1 cellular context compared by ENCODE assay signal in genomic region chr10:33334839-33335549, GRCh38.
A peak's percentile ranks its signal among the peaks of the same experiment; 100 is the strongest.
TF ChIP-seq lines count a peak whose summit lies in the region.

No MANE protein-coding gene starts in this region.

TF ChIP-seq in HepG2, 621 proteins besides CTCF, POLR2A, EP300 and RAD21 (continued from another document and continues in another):
- TF ChIP-seq NR2F2 (IDR thresholded peaks at IDR 0.05; ENCODE audit: borderline replicate concordance, low read depth) (no peak), PRMT3 (CRISPR knock-in tag; IDR thresholded peaks at IDR 0.05; ENCODE audit: borderline replicate concordance, low read depth) (no peak; the same call in 1 of the 2 replicates), FOXP4 (CRISPR knock-in tag; IDR thresholded peaks at IDR 0.05) (no peak; the same call in 1 of the 2 replicates), ZNF282 (IDR thresholded peaks at IDR 0.05; ENCODE audit: partially characterized antibody) (no peak), FOSL1 (CRISPR knock-in tag; IDR thresholded peaks at IDR 0.05; ENCODE audit: borderline replicate concordance) (no peak), TCF7L2 (IDR thresholded peaks at IDR 0.05; ENCODE audit: low read depth, low read length) (no peak), IKZF1 (IDR thresholded peaks at IDR 0.05) (no peak), KMT2A (CRISPR knock-in tag; IDR thresholded peaks at IDR 0.05) (peak; percentile 33; the same call in 1 of the 2 replicates), FOXM1 (CRISPR knock-in tag; IDR thresholded peaks at IDR 0.05) (no peak), TBP (CRISPR knock-in tag; IDR thresholded peaks at IDR 0.05) (no peak), ZNF230 (CRISPR knock-in tag; IDR thresholded peaks at IDR 0.05) (no peak), ZNF761 (CRISPR knock-in tag; conservative IDR thresholded peaks at IDR 0.05) (no peak), HIC2 (CRISPR knock-in tag; IDR thresholded peaks at IDR 0.05; ENCODE audit: low read depth) (peak; percentile 70), SP5 (CRISPR knock-in tag; IDR thresholded peaks at IDR 0.05; ENCODE audit: borderline replicate concordance, low read depth) (no peak), MED1 (CRISPR knock-in tag; IDR thresholded peaks at IDR 0.05) (peak; percentile 44; the same call in 1 of the 2 replicates), SMAD9 (CRISPR knock-in tag; IDR thresholded peaks at IDR 0.05) (no peak), STAT6 (CRISPR knock-in tag; IDR thresholded peaks at IDR 0.05; ENCODE audit: borderline replicate concordance) (no peak), GZF1 (CRISPR knock-in tag; IDR thresholded peaks at IDR 0.05) (0 out of 2 replicates have a peak, but pooled peaks have one; percentile 69), SUZ12 (IDR thresholded peaks at IDR 0.05; ENCODE audit: low read depth, low read length) (no peak), MAFK (conservative IDR thresholded peaks at IDR 0.05 in 1 of 2, IDR thresholded peaks at IDR 0.05 in 1 of 2; ENCODE audit: low read length in 2 of 2) (no peak), ZNF318 (CRISPR knock-in tag; IDR thresholded peaks at IDR 0.05) (no peak), JUNB (CRISPR knock-in tag; IDR thresholded peaks at IDR 0.05; ENCODE audit: borderline replicate concordance) (no peak), HNRNPL (IDR thresholded peaks at IDR 0.05; ENCODE audit: low read depth, low read length) (0 out of 2 replicates have a peak, but pooled peaks have one; percentile 43), PLRG1 (conservative IDR thresholded peaks at IDR 0.05) (no peak), ZFP1 (CRISPR knock-in tag; IDR thresholded peaks at IDR 0.05) (no peak), ZIK1 (CRISPR knock-in tag; IDR thresholded peaks at IDR 0.05; ENCODE audit: borderline replicate concordance, low read depth) (no peak), ZNF431 (CRISPR knock-in tag; IDR thresholded peaks at IDR 0.05; ENCODE audit: borderline replicate concordance, low read depth) (no peak), ZNF484 (CRISPR knock-in tag; IDR thresholded peaks at IDR 0.05; ENCODE audit: borderline replicate concordance, low read depth) (no peak), ONECUT2 (CRISPR knock-in tag; IDR thresholded peaks at IDR 0.05) (no peak), IKZF4 (CRISPR knock-in tag; IDR thresholded peaks at IDR 0.05; ENCODE audit: borderline replicate concordance, low read depth, not compliant biosample characterization) (no peak), ZNF503 (CRISPR knock-in tag; IDR thresholded peaks at IDR 0.05) (no peak), ZC3H4 (CRISPR knock-in tag; IDR thresholded peaks at IDR 0.05; ENCODE audit: borderline replicate concordance) (no peak), ZNF136 (CRISPR knock-in tag; IDR thresholded peaks at IDR 0.05; ENCODE audit: low read depth) (no peak), ZNF652 (CRISPR knock-in tag; IDR thresholded peaks at IDR 0.05; ENCODE audit: borderline replicate concordance, low read depth) (no peak), ZBTB3 (CRISPR knock-in tag; IDR thresholded peaks at IDR 0.05; ENCODE audit: borderline replicate concordance, low read depth) (no peak), RCOR2 (CRISPR knock-in tag; IDR thresholded peaks at IDR 0.05) (no peak), ZNF547 (CRISPR knock-in tag; IDR thresholded peaks at IDR 0.05) (no peak), MTF2 (CRISPR knock-in tag; IDR thresholded peaks at IDR 0.05; ENCODE audit: borderline replicate concordance) (no peak), KLF13 (CRISPR knock-in tag; IDR thresholded peaks at IDR 0.05) (no peak), TCF12 (IDR thresholded peaks at IDR 0.05) (no peak), TCF12 (CRISPR knock-in tag; IDR thresholded peaks at IDR 0.05) (no peak), MXI1 (IDR thresholded peaks at IDR 0.05; ENCODE audit: borderline replicate concordance, low read depth, low read length) (no peak), ZNF782 (CRISPR knock-in tag; IDR thresholded peaks at IDR 0.05; ENCODE audit: borderline replicate concordance) (peak; percentile 47; the same call in 1 of the 2 replicates), FOXK2 (IDR thresholded peaks at IDR 0.05) (no peak)
- TF ChIP-seq, protein P1, sequence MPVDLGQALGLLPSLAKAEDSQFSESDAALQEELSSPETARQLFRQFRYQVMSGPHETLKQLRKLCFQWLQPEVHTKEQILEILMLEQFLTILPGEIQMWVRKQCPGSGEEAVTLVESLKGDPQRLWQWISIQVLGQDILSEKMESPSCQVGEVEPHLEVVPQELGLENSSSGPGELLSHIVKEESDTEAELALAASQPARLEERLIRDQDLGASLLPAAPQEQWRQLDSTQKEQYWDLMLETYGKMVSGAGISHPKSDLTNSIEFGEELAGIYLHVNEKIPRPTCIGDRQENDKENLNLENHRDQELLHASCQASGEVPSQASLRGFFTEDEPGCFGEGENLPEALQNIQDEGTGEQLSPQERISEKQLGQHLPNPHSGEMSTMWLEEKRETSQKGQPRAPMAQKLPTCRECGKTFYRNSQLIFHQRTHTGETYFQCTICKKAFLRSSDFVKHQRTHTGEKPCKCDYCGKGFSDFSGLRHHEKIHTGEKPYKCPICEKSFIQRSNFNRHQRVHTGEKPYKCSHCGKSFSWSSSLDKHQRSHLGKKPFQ (CRISPR knock-in tag; IDR thresholded peaks at IDR 0.05; ENCODE audit: insufficient replicate concordance), result peak; percentile 61
- TF ChIP-seq, protein P2, sequence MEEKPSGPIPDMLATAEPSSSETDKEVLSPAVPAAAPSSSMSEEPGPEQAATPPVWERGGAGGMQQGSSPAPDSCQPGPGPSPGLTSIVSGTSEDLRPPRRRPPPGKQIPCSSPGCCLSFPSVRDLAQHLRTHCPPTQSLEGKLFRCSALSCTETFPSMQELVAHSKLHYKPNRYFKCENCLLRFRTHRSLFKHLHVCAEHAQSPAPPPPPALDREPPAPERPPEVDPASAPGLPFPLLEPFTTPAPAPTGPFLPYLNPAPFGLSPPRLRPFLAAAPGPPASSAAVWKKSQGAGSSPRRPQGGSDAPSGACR (CRISPR knock-in tag; IDR thresholded peaks at IDR 0.05), result no peak
- TF ChIP-seq, protein P3, sequence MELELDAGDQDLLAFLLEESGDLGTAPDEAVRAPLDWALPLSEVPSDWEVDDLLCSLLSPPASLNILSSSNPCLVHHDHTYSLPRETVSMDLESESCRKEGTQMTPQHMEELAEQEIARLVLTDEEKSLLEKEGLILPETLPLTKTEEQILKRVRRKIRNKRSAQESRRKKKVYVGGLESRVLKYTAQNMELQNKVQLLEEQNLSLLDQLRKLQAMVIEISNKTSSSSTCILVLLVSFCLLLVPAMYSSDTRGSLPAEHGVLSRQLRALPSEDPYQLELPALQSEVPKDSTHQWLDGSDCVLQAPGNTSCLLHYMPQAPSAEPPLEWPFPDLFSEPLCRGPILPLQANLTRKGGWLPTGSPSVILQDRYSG (CRISPR knock-in tag; IDR thresholded peaks at IDR 0.05), result no peak
